8 cellular contexts compared by ENCODE assay signal in genomic region chr9:131125288-131126058, GRCh38. TPM values are rescaled to one million over a fixed set of nuclear protein-coding genes. Genes with fewer than 3 reads are reported as not detected.
DNase-seq lines count a peak whose midpoint lies in the region; ATAC-seq, FAIRE-seq and TF ChIP-seq lines count a peak whose summit lies in the region.

Gene NUP214 (plus strand): TSS chr9:131125586. CDS start chr9:131125705, 119 bp downstream.

- H3K9ac ChIP-seq in H1 (replicated peaks in 1 of 4; ENCODE audit: extremely low read depth in 1 of 4, low read depth in 3 of 4, low read length in 3 of 4), result peak within 1 kb of the TSS; percentile 84 to 95 (median 90)

- peaks cover 0 to 8% of the 10 kb centered on the region in 2 experiments for H4K20me1 ChIP-seq in H1 (replicated peaks in 1 of 2; ENCODE audit: control insufficient read depth in 1 of 2, insufficient read depth in 2 of 2, low read length in 2 of 2)

- H3K4me3 Mint-ChIP-seq in memory B cell, result peak within 1 kb of the TSS; percentile 98

- no peak within 1 kb of the TSS for H3K14ac ChIP-seq in H1 (ENCODE audit: insufficient read length)

- peak within 1 kb of the TSS; percentile 63 for H3K4ac ChIP-seq in H1 (replicated peaks; ENCODE audit: insufficient read length, low read depth, low read length)

- peak within 1 kb of the TSS; percentile 44; the same call in 1 of the 2 replicates for H2AK5ac ChIP-seq in H1 (ENCODE audit: low read depth, low read length)

- peak in 1 of 2 experiments; percentile 13; a peak in 1 of 3 replicates for TF ChIP-seq EP300 in H1 (IDR thresholded peaks at IDR 0.05; ENCODE audit: borderline replicate concordance in 1 of 2, low read depth in 2 of 2, low read length in 2 of 2)

- POLR2A ChIA-PET in H1 (lab: Charles Lee; ENCODE audit: partially characterized antibody), result interaction anchor here (0.5 to 32.4 kb wide), 18 partner anchors 8 to 202 kb away, joined by 3 to 751 read pairs (median 4); partner anchors contain the start of gene AIF1L

- H2BK120ac ChIP-seq in H1 (replicated peaks; ENCODE audit: low read depth, low read length), result no peak within 1 kb of the TSS

- peak within 1 kb of the TSS; percentile 98 for H4K8ac ChIP-seq in H1 (ENCODE audit: extremely low read depth, insufficient read depth, low read length)

- H3K23ac ChIP-seq in H1 (ENCODE audit: insufficient read length), result no peak within 1 kb of the TSS

- peak within 1 kb of the TSS; percentile 93 to 99 (median 96) for H3K4me3 ChIP-seq in H1 (ENCODE audit: extremely low read depth in 1 of 4, insufficient read depth in 2 of 4, low read depth in 3 of 4, low read length in 4 of 4)

- H3K79me1 ChIP-seq in H1 (ENCODE audit: low read depth, low read length), result peaks cover 6% of the 10 kb centered on the region

- peak within 1 kb of the TSS; percentile 73 to 98 for H3K4me2 ChIP-seq in H1 (ENCODE audit: insufficient read depth in 1 of 2, low read depth in 2 of 2, low read length in 2 of 2)

- peak within 1 kb of the TSS; percentile 30; the same call in 1 of the 2 replicates for H2AFZ ChIP-seq in H1 (ENCODE audit: low read length)

- peak within 1 kb of the TSS; percentile 96 for H4K91ac ChIP-seq in H1 (replicated peaks; ENCODE audit: insufficient read length, low read length)

- peak within 1 kb of the TSS; percentile 90 for H3K27ac ChIP-seq in H1 (ENCODE audit: low read depth, low read length)

- peaks cover 12% of the 10 kb centered on the region for H3K36me3 Mint-ChIP-seq in memory B cell

- no peaks in the 10 kb centered on the region for H3K9me3 ChIP-seq in H1 (ENCODE audit: insufficient read depth in 2 of 2, low read depth in 1 of 2, low read length in 1 of 2)

- peak within 1 kb of the TSS; percentile 82 for H4K5ac ChIP-seq in H1 (ENCODE audit: insufficient read length, low read depth, low read length)

- no peak within 1 kb of the TSS for H2BK20ac ChIP-seq in H1 (ENCODE audit: low read length)

- ATAC-seq in GM21360 (IDR thresholded peaks at IDR 0.05; ENCODE audit: unreplicated experiment), result peak; percentile 92
- peak; percentile 96 for ATAC-seq in memory B cell (ENCODE audit: low read depth)

- no peak for TF ChIP-seq CTCF in H1 (IDR thresholded peaks at IDR 0.05; ENCODE audit: control extremely low read depth in 1 of 3, insufficient read depth in 1 of 3, low read depth in 1 of 3, low read length in 3 of 3)

- WGBS in H1 (ENCODE audit: extremely low coverage in 1 of 2, insufficient coverage in 1 of 2, insufficient read length in 1 of 2, insufficient replicate concordance in 2 of 2, low coverage in 1 of 2, low lambda C conversion rate in 2 of 2, missing lambda C conversion rate in 1 of 2), 2 experiments, result 1% methylated on average over 55 of the region's 61 CpGs; no CpG with 5 or more reads in 1 of the 2 experiments

- H3K79me2 ChIP-seq in H1 (ENCODE audit: control insufficient read depth in 1 of 2, insufficient read depth in 2 of 2, low read length in 2 of 2), result peaks cover 0 to 16% of the 10 kb centered on the region in 2 experiments; a peak in 2 of 4 replicates

- no peaks in the 10 kb centered on the region for H3K27me3 ChIP-seq in H1 (replicated peaks in 1 of 4; ENCODE audit: control insufficient read depth in 3 of 4, extremely low read depth in 1 of 4, insufficient read depth in 3 of 4, low read length in 3 of 4)

- peak within 1 kb of the TSS; percentile 42 for H3K56ac ChIP-seq in H1 (replicated peaks; ENCODE audit: insufficient read length, low read depth, low read length)

- H3K4me1 ChIP-seq in H1 (replicated peaks in 1 of 4; ENCODE audit: control insufficient read depth in 3 of 4, insufficient read depth in 4 of 4, low read length in 3 of 4), result peaks cover 0 to 3% (median 0%) of the 10 kb centered on the region in 4 experiments; a peak in 1 of 7 replicates

- peak within 1 kb of the TSS; percentile 90; the same call in 1 of the 2 replicates for H2BK12ac ChIP-seq in H1 (ENCODE audit: low read depth, low read length)

- peak within 1 kb of the TSS; percentile 83 for H3K18ac ChIP-seq in H1 (ENCODE audit: extremely low read depth, low read length)

- peaks cover 7% of the 10 kb centered on the region; the same call in 1 of the 2 replicates for H3K23me2 ChIP-seq in H1 (ENCODE audit: low read depth, low read length)

- no peak for FAIRE-seq in H1 (lab: Jason Lieb, UNC)

- DNase-seq in COLO668 (lab: John Stamatoyannopoulos, UW; ENCODE audit: unreplicated experiment), result peak; percentile 99
- peak; percentile 95 for DNase-seq in HT1080 (ENCODE audit: low read depth)
- peak; percentile 97 for DNase-seq in NOMO-1 treated with DMSO at 0.1 percent for 48 hours (lab: John Stamatoyannopoulos, UW; ENCODE audit: unreplicated experiment)
- DNase-seq in activated CD8-positive, alpha-beta memory T cell treated with anti-CD3 and anti-CD28 coated beads for 48 hours (ENCODE audit: low read depth in 2 of 3, low spot score in 2 of 3), result peak; percentile 96 to 100 (median 100)
- DNase-seq in H1 (ENCODE audit: low read depth in 1 of 2, low spot score in 2 of 2), result peak; percentile 89 to 100
- peak; percentile 98 to 100 for DNase-seq in memory B cell (ENCODE audit: low spot score in 2 of 2)
- DNase-seq in stimulated activated CD8-positive, alpha-beta memory T cell treated with anti-CD3 and anti-CD28 coated beads, Interleukin-12 subunit alpha, Interleukin-12 subunit beta, amount 100 ng/mL, for 24 hours (ENCODE audit: extremely low read depth), result peak; percentile 98

- peaks cover 14 to 43% (median 37%) of the 10 kb centered on the region in 4 experiments; a peak in 7 of 8 replicates for H3K36me3 ChIP-seq in H1 (ENCODE audit: control insufficient read depth in 2 of 4, insufficient read depth in 4 of 4, low read length in 3 of 4)

- peak within 1 kb of the TSS; percentile 67 for H2BK5ac ChIP-seq in H1 (ENCODE audit: low read depth, low read length)

- no peak; a peak in 1 of 4 replicates for TF ChIP-seq RAD21 in H1 (IDR thresholded peaks at IDR 0.05 in 1 of 2, conservative IDR thresholded peaks at IDR 0.05 in 1 of 2; ENCODE audit: low read depth in 2 of 2, low read length in 2 of 2)

- TF ChIP-seq POLR2A in H1 (IDR thresholded peaks at IDR 0.05; ENCODE audit: control extremely low read depth in 1 of 2, low read depth in 2 of 2, low read length in 2 of 2), result peak; percentile 94 to 96

- CTCF ChIA-PET in H1 (lab: Charles Lee; ENCODE audit: partially characterized antibody), result interaction anchor here (0.9 to 1.5 kb wide), 5 partner anchors 8 to 68 kb away, joined by 3 to 10 read pairs (median 4); no protein-coding TSS in a partner anchor

- no peaks in the 10 kb centered on the region for H3K9me3 Mint-ChIP-seq in memory B cell

- H2BK15ac ChIP-seq in H1 (ENCODE audit: low read length), result no peak within 1 kb of the TSS

- H3K27me3 Mint-ChIP-seq in memory B cell, result peaks cover 2% of the 10 kb centered on the region

- peaks cover 11% of the 10 kb centered on the region for H3K4me1 Mint-ChIP-seq in memory B cell

- peak within 1 kb of the TSS; percentile 97 for H3K27ac Mint-ChIP-seq in memory B cell

TF ChIP-seq in H1, 55 proteins besides CTCF, POLR2A, EP300 and RAD21 (continues in another document):
- TF ChIP-seq ZNF274 (IDR thresholded peaks at IDR 0.05; ENCODE audit: borderline replicate concordance, extremely low read depth, low read length) (no peak), TAF7 (optimal IDR thresholded peaks at IDR 0.05; ENCODE audit: borderline replicate concordance, low read depth, low read length) (peak; percentile 75), CHD2 (IDR thresholded peaks at IDR 0.05; ENCODE audit: low read length) (peak; percentile 87), EGR1 (IDR thresholded peaks at IDR 0.05; ENCODE audit: borderline replicate concordance, low read depth, low read length) (no peak), BRCA1 (IDR thresholded peaks at IDR 0.05; ENCODE audit: low read depth, low read length) (peak; percentile 69), KDM1A (IDR thresholded peaks at IDR 0.05; ENCODE audit: borderline replicate concordance, low read length) (no peak), USF2 (IDR thresholded peaks at IDR 0.05; ENCODE audit: low read length) (no peak), ASH2L (IDR thresholded peaks at IDR 0.05; ENCODE audit: low read length) (peak; percentile 95), KDM5A (IDR thresholded peaks at IDR 0.05; ENCODE audit: low read length) (peak; percentile 98), PHF8 (conservative IDR thresholded peaks at IDR 0.05; ENCODE audit: low read depth, low read length) (peak; percentile 96), CREB1 (IDR thresholded peaks at IDR 0.05) (peak; percentile 100), HDAC6 (IDR thresholded peaks at IDR 0.05; ENCODE audit: low read depth, low read length) (no peak), GABPA (IDR thresholded peaks at IDR 0.05; ENCODE audit: borderline replicate concordance, insufficient read depth, low read length) (peak; percentile 98), SP1 (IDR thresholded peaks at IDR 0.05; ENCODE audit: low read depth, low read length) (no peak), BACH1 (IDR thresholded peaks at IDR 0.05; ENCODE audit: low read length) (no peak), EZH2 (IDR thresholded peaks at IDR 0.05; ENCODE audit: low read depth, low read length, severe bottlenecking) (no peak)
- TF ChIP-seq, protein P1, sequence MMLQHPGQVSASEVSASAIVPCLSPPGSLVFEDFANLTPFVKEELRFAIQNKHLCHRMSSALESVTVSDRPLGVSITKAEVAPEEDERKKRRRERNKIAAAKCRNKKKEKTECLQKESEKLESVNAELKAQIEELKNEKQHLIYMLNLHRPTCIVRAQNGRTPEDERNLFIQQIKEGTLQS (IDR thresholded peaks at IDR 0.05; ENCODE audit: insufficient read depth, low read depth, low read length), result peak; percentile 97

RNA-seq across cellular contexts. Expression of gene NUP214, which starts in this region (rescaled TPM):
- 22.1 and 27.1 TPM in 2 replicates for total RNA-seq in HT1080 (2014; rRNA removed; shearing (Covaris generic))
- polyA plus RNA-seq in HT1080 (2015; cell fraction: cytosol; rRNA removed), result 15.5 and 28.8 TPM in 2 replicates
- 61.7 and 63.0 TPM in 2 replicates for polyA plus RNA-seq in HT1080 (2015; cell fraction: nucleus; rRNA removed)
- total RNA-seq in H1 (2021; fragmentation: NEBNext Ultra II Directional; extraction: Animal tissue kit (Norgen Biotek cat#: 25700)), result 39.0 and 50.2 TPM in 2 replicates
- polyA plus RNA-seq in H1 (2011; rRNA removed), result 28.6 and 37.6 TPM in 2 replicates
- polyA plus RNA-seq in H1 (2011; cell fraction: cytosol; rRNA removed), result 15.4 TPM
- polyA plus RNA-seq in H1 (2011; cell fraction: nucleus; rRNA removed), result 40.9 TPM
- 19.7 to 32.4 TPM (median 31.4 TPM) in 4 replicates for polyA plus RNA-seq in H1 (2012, experiment 1 of 2)
- polyA plus RNA-seq in H1 (2012, experiment 2 of 2), result 36.7 TPM
- polyA plus RNA-seq in H1 (2013, experiment 1 of 2), result 25.5 TPM
- 23.7 TPM for polyA plus RNA-seq in H1 (2013, experiment 2 of 2)
- polyA minus RNA-seq in H1 (2011; rRNA and poly(A)+ RNA removed), result 29.8 and 33.2 TPM in 2 replicates
- 35.2 TPM for polyA minus RNA-seq in H1 (2011; cell fraction: cytosol; rRNA and poly(A)+ RNA removed)
- polyA minus RNA-seq in H1 (2011; cell fraction: nucleus; rRNA and poly(A)+ RNA removed), result 66.2 TPM

Comparison
In these comparisons a context has a peak if more than half of its experiments do, and no peak if none do; other contexts are left out.
1. Peak in every context shown above with its lines: DNase-seq, ATAC-seq, H3K4me3 ChIP-seq and H3K27ac ChIP-seq.